In genomic region chr9:81393985-81394811, GRCh38 we compare ENCODE assay signal across 14 cellular contexts.
DNase-seq lines count a peak whose midpoint lies in the region; ATAC-seq, FAIRE-seq and TF ChIP-seq lines count a peak whose summit lies in the region.
"Had no signal": no experiment of that assay in that cellular context is flagged by ENCODE, and none has a peak within 500 bp of the region (broad histone marks: within the 10 kb centered on the region; RNA-seq: fewer than 3 reads in every experiment).

No MANE protein-coding gene starts in this region.

- H3K4me3 Mint-ChIP-seq in CD14-positive monocyte, result no peak overlapping the region
- no peak overlapping the region for H3K4me3 Mint-ChIP-seq in stimulated activated memory B cell treated with anti-CD40 and anti-IgM and Interleukin-4, amounts not matched to agents 10 μg/mL and 1 μg/mL and 100 μg/mL, for 72 hours
- H3K4me3 Mint-ChIP-seq: activated naive CD8-positive, alpha-beta T cell treated with anti-CD3 and anti-CD28 coated beads for 36 hours; stimulated activated naive B cell treated with anti-CD40 and anti-IgM and Interleukin-4, amounts not matched to agents 10 μg/mL and 1 μg/mL and 100 μg/mL, for 72 hours had no signal

- TF ChIP-seq RAD21 in A549 (conservative IDR thresholded peaks at IDR 0.05 in 1 of 2, IDR thresholded peaks at IDR 0.05 in 1 of 2), result no peak

- H4K20me1 ChIP-seq in osteoblast (ENCODE audit: insufficient read depth, low read length), result no peaks in the 10 kb centered on the region

- H3K4me2 ChIP-seq in A549 (0 out of 3 replicates have a peak overlapping the region, but pooled peaks have one; percentile 34), osteoblast (ENCODE audit: insufficient read depth, low read length) (peak overlapping the region; percentile 61)

- H3K36me3 ChIP-seq in osteoblast (ENCODE audit: insufficient read depth, low read length), result no peaks in the 10 kb centered on the region

- no peak overlapping the region for H3K27ac Mint-ChIP-seq in CD14-positive monocyte
- no peak overlapping the region for H3K27ac Mint-ChIP-seq in stimulated activated memory B cell treated with anti-CD40 and anti-IgM and Interleukin-4, amounts not matched to agents 10 μg/mL and 1 μg/mL and 100 μg/mL, for 72 hours
- H3K27ac Mint-ChIP-seq: activated naive CD8-positive, alpha-beta T cell treated with anti-CD3 and anti-CD28 coated beads for 36 hours; stimulated activated naive B cell treated with anti-CD40 and anti-IgM and Interleukin-4, amounts not matched to agents 10 μg/mL and 1 μg/mL and 100 μg/mL, for 72 hours had no signal

- CTCF ChIA-PET in A549 (lab: Yijun Ruan, JAX), result no interaction called here

- H3K4me1 ChIP-seq in A549 (peaks cover 35% of the 10 kb centered on the region), osteoblast (ENCODE audit: insufficient read depth, low read length) (peaks cover 29% of the 10 kb centered on the region)

- H3K79me2 ChIP-seq in osteoblast (ENCODE audit: insufficient read depth, low read length), result no peaks in the 10 kb centered on the region

- no peaks in the 10 kb centered on the region for H3K9me3 ChIP-seq in A549
- H3K9me3 ChIP-seq in osteoblast (ENCODE audit: low read depth, low read length), result no peaks in the 10 kb centered on the region

- peaks cover 0 to 2% (median 0%) of the 10 kb centered on the region in 3 donors for H3K27me3 Mint-ChIP-seq in CD14-positive monocyte (ENCODE audit: low read depth in 3 of 3)
- H3K27me3 Mint-ChIP-seq in stimulated activated memory B cell treated with anti-CD40 and anti-IgM and Interleukin-4, amounts not matched to agents 10 μg/mL and 1 μg/mL and 100 μg/mL, for 72 hours, result peaks cover 14% of the 10 kb centered on the region
- H3K27me3 Mint-ChIP-seq: activated naive CD8-positive, alpha-beta T cell treated with anti-CD3 and anti-CD28 coated beads for 36 hours; stimulated activated naive B cell treated with anti-CD40 and anti-IgM and Interleukin-4, amounts not matched to agents 10 μg/mL and 1 μg/mL and 100 μg/mL, for 72 hours had no signal

- 67% methylated on average over 6 of the region's 6 CpGs for WGBS in A549 (ENCODE audit: missing lambda C conversion rate)

- H3K4me3 ChIP-seq in A549, result no peak overlapping the region
- H3K4me3 ChIP-seq in fibroblast of the aortic adventitia (ENCODE audit: low read depth, low read length), result no peak overlapping the region
- peak overlapping the region; percentile 18 for H3K4me3 ChIP-seq in osteoblast (ENCODE audit: insufficient read depth, low read length)

- POLR2A ChIA-PET in A549 (lab: Yijun Ruan, JAX), result no interaction called here

- no peak for DNase-seq in A549 (ENCODE audit: low read depth in 1 of 2, low spot score in 1 of 2)
- DNase-seq in NCI-H2029 (lab: John Stamatoyannopoulos, UW), result peak; percentile 21
- peak; percentile 30 for DNase-seq in fibroblast of the aortic adventitia (ENCODE audit: low read depth)
- peak; percentile 15 for DNase-seq in osteoblast (ENCODE audit: insufficient read length, low spot score, missing footprints)
- no peak for DNase-seq in activated CD8-positive, alpha-beta memory T cell treated with anti-CD3 and anti-CD28 coated beads, Interleukin-2, amount 50 U/mL, for 48 hours
- no peak for DNase-seq in CD14-positive monocyte (ENCODE audit: low spot score)
- DNase-seq: activated naive CD8-positive, alpha-beta T cell treated with anti-CD3 and anti-CD28 coated beads for 36 hours; Calu3; central memory CD4-positive, alpha-beta T cell; retina; stimulated activated naive B cell treated with anti-CD40 and anti-IgM and Interleukin-4, amounts not matched to agents 10 μg/mL and 1 μg/mL and 100 μg/mL, for 72 hours; T-helper 1 cell had no signal

- peak overlapping the region; percentile 6 to 35; a peak in 3 of 6 replicates for H3K27ac ChIP-seq in A549
- H3K27ac ChIP-seq in osteoblast (ENCODE audit: low read depth, low read length), result peak overlapping the region; percentile 7

- no peak for TF ChIP-seq EP300 in A549 (IDR thresholded peaks at IDR 0.05)

- H3K36me3 Mint-ChIP-seq in CD14-positive monocyte, result no peaks in the 10 kb centered on the region
- H3K36me3 Mint-ChIP-seq in stimulated activated memory B cell treated with anti-CD40 and anti-IgM and Interleukin-4, amounts not matched to agents 10 μg/mL and 1 μg/mL and 100 μg/mL, for 72 hours, result no peaks in the 10 kb centered on the region
- H3K36me3 Mint-ChIP-seq: activated naive CD8-positive, alpha-beta T cell treated with anti-CD3 and anti-CD28 coated beads for 36 hours; stimulated activated naive B cell treated with anti-CD40 and anti-IgM and Interleukin-4, amounts not matched to agents 10 μg/mL and 1 μg/mL and 100 μg/mL, for 72 hours had no signal

- no peaks in the 10 kb centered on the region for H3K4me1 Mint-ChIP-seq in CD14-positive monocyte
- H3K4me1 Mint-ChIP-seq in stimulated activated memory B cell treated with anti-CD40 and anti-IgM and Interleukin-4, amounts not matched to agents 10 μg/mL and 1 μg/mL and 100 μg/mL, for 72 hours, result no peaks in the 10 kb centered on the region
- H3K4me1 Mint-ChIP-seq: activated naive CD8-positive, alpha-beta T cell treated with anti-CD3 and anti-CD28 coated beads for 36 hours had no signal

- TF ChIP-seq CTCF in A549 (IDR thresholded peaks at IDR 0.05) (no peak), fibroblast of the aortic adventitia (IDR thresholded peaks at IDR 0.05; ENCODE audit: insufficient read depth, low read length) (no peak), osteoblast (IDR thresholded peaks at IDR 0.05; ENCODE audit: extremely low read depth, low read depth, low read length) (no peak), CD14-positive monocyte (IDR thresholded peaks at IDR 0.05) (no peak)

- TF ChIP-seq POLR2A in A549 (IDR thresholded peaks at IDR 0.05; ENCODE audit: low read length), result no peak

- no peak for ATAC-seq in A549
- ATAC-seq in stimulated activated memory B cell treated with anti-CD40 and anti-IgM and Interleukin-4, amounts not matched to agents 10 μg/mL and 1 μg/mL and 100 μg/mL, for 72 hours, result no peak
- no peak for ATAC-seq in GM18520 (IDR thresholded peaks at IDR 0.05; ENCODE audit: unreplicated experiment)
- ATAC-seq: stimulated activated naive B cell treated with anti-CD40 and anti-IgM and Interleukin-4, amounts not matched to agents 10 μg/mL and 1 μg/mL and 100 μg/mL, for 72 hours had no signal

- no peaks in the 10 kb centered on the region for H3K27me3 ChIP-seq in osteoblast (ENCODE audit: insufficient read depth, low read length)

- H3K9me3 Mint-ChIP-seq in CD14-positive monocyte, result peaks cover 0 to 8% (median 3%) of the 10 kb centered on the region in 7 donors
- H3K9me3 Mint-ChIP-seq in stimulated activated memory B cell treated with anti-CD40 and anti-IgM and Interleukin-4, amounts not matched to agents 10 μg/mL and 1 μg/mL and 100 μg/mL, for 72 hours, result no peaks in the 10 kb centered on the region
- H3K9me3 Mint-ChIP-seq: activated naive CD8-positive, alpha-beta T cell treated with anti-CD3 and anti-CD28 coated beads for 36 hours; stimulated activated naive B cell treated with anti-CD40 and anti-IgM and Interleukin-4, amounts not matched to agents 10 μg/mL and 1 μg/mL and 100 μg/mL, for 72 hours had no signal

- no peak overlapping the region for H2AFZ ChIP-seq in osteoblast (ENCODE audit: low read length)

- no peak for FAIRE-seq in A549 (lab: Jason Lieb, UNC)

- intact Hi-C loops in CD14-positive monocyte (cut with micrococcal nuclease), result no loop called here

TF ChIP-seq in A549, 52 proteins besides CTCF, POLR2A, EP300 and RAD21:
- TF ChIP-seq FOSB (CRISPR knock-in tag; IDR thresholded peaks at IDR 0.05) (no peak), ZFP36 (IDR thresholded peaks at IDR 0.05; ENCODE audit: borderline replicate concordance, partially characterized antibody) (no peak)
- TF ChIP-seq, protein P1, sequence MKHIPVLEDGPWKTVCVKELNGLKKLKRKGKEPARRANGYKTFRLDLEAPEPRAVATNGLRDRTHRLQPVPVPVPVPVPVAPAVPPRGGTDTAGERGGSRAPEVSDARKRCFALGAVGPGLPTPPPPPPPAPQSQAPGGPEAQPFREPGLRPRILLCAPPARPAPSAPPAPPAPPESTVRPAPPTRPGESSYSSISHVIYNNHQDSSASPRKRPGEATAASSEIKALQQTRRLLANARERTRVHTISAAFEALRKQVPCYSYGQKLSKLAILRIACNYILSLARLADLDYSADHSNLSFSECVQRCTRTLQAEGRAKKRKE (CRISPR knock-in tag; IDR thresholded peaks at IDR 0.05; ENCODE audit: low read depth), result no peak

Comparison
In these comparisons a context has a peak if more than half of its experiments do, and no peak if none do; other contexts are left out.
1. DNase-seq: peak in NCI-H2029 (single experiment), fibroblast of the aortic adventitia (single experiment) and osteoblast (single experiment); none in A549 (0 of 2), activated CD8-positive, alpha-beta memory T cell treated with anti-CD3 and anti-CD28 coated beads, Interleukin-2, amount 50 U/mL, for 48 hours (single experiment) and CD14-positive monocyte (single experiment).